ENCODE assay signal across 17 cellular contexts in genomic region chr1:228058172-228058980, GRCh38. TPM values are rescaled to one million over a fixed set of nuclear protein-coding genes. Genes with fewer than 3 reads are reported as not detected.
DNase-seq lines count a peak whose midpoint lies in the region; ATAC-seq and TF ChIP-seq lines count a peak whose summit lies in the region.
"Had no signal": no experiment of that assay in that cellular context is flagged by ENCODE, and none has a peak within 500 bp of the region (broad histone marks: within the 10 kb centered on the region; RNA-seq: fewer than 3 reads in every experiment).

No MANE protein-coding gene starts in this region.

- ATAC-seq in left ventricle myocardium superior (no peak), GM19035 (IDR thresholded peaks at IDR 0.05; ENCODE audit: unreplicated experiment) (no peak), HG02973 (IDR thresholded peaks at IDR 0.05; ENCODE audit: unreplicated experiment) (no peak)
- no peak for ATAC-seq in natural killer cell treated with Interleukin-12 subunit alpha and Interleukin-12 subunit beta and Interleukin-15 and Interleukin-18, amount 100 ng/mL, for 72 hours

- no peaks in the 10 kb centered on the region for H3K36me3 ChIP-seq in right atrium auricular region
- no peaks in the 10 kb centered on the region for H3K36me3 ChIP-seq in spleen
- H3K36me3 ChIP-seq: tibial nerve, WERI-Rb-1 had no signal

- intact Hi-C loops in left ventricle myocardium superior (cut with micrococcal nuclease): no loop called here
- intact Hi-C loops in spleen (cut with DNase I; ENCODE audit: low total_unique reads): no loop called here

- 40 to 50% (median 48%) methylated on average over 14 to 22 of the region's 22 CpGs for WGBS in spleen, 5 donors

- no peak overlapping the region for H3K4me3 Mint-ChIP-seq in chondrocyte (ENCODE audit: unreplicated experiment)
- no peak overlapping the region for H3K4me3 Mint-ChIP-seq in natural killer cell treated with Interleukin-12 subunit alpha and Interleukin-12 subunit beta and Interleukin-15 and Interleukin-18, amount 100 ng/mL, for 72 hours

- TF ChIP-seq CTCF in right atrium auricular region (IDR thresholded peaks at IDR 0.05): no peak
- no peak for TF ChIP-seq CTCF in chondrocyte (IDR thresholded peaks at IDR 0.05)
- no peak for TF ChIP-seq CTCF in spleen (IDR thresholded peaks at IDR 0.05 in 8 of 11, conservative IDR thresholded peaks at IDR 0.05 in 3 of 11)

- peaks cover 2% of the 10 kb centered on the region for H3K36me3 Mint-ChIP-seq in chondrocyte (ENCODE audit: low read depth)
- no peaks in the 10 kb centered on the region for H3K36me3 Mint-ChIP-seq in natural killer cell treated with Interleukin-12 subunit alpha and Interleukin-12 subunit beta and Interleukin-15 and Interleukin-18, amount 100 ng/mL, for 72 hours

- H3K4me1 ChIP-seq in right atrium auricular region: peaks cover 0 to 22% of the 10 kb centered on the region in 2 donors
- H3K4me1 ChIP-seq in spleen: peaks cover 0 to 25% (median 19%) of the 10 kb centered on the region in 6 donors

- H3K27ac ChIP-seq in right atrium auricular region (no peak overlapping the region), spleen (no peak overlapping the region)
- H3K27ac ChIP-seq: epithelial cell of prostate, tibial nerve, WERI-Rb-1 had no signal

- H3K9me3 Mint-ChIP-seq in chondrocyte (ENCODE audit: low read depth): peaks cover 8% of the 10 kb centered on the region
- H3K9me3 Mint-ChIP-seq in natural killer cell treated with Interleukin-12 subunit alpha and Interleukin-12 subunit beta and Interleukin-15 and Interleukin-18, amount 100 ng/mL, for 72 hours: no peaks in the 10 kb centered on the region

- H3K4me1 Mint-ChIP-seq in chondrocyte (ENCODE audit: low read depth): peaks cover 9% of the 10 kb centered on the region
- H3K4me1 Mint-ChIP-seq in natural killer cell treated with Interleukin-12 subunit alpha and Interleukin-12 subunit beta and Interleukin-15 and Interleukin-18, amount 100 ng/mL, for 72 hours (ENCODE audit: low read depth in 2 of 2): peaks cover 5 to 8% of the 10 kb centered on the region in 2 donors

- peaks cover 47% of the 10 kb centered on the region for H3K27me3 Mint-ChIP-seq in chondrocyte (ENCODE audit: low read depth)
- H3K27me3 Mint-ChIP-seq in natural killer cell treated with Interleukin-12 subunit alpha and Interleukin-12 subunit beta and Interleukin-15 and Interleukin-18, amount 100 ng/mL, for 72 hours: peaks cover 33 to 38% of the 10 kb centered on the region in 2 donors

- H3K27ac Mint-ChIP-seq in chondrocyte (ENCODE audit: unreplicated experiment): no peak overlapping the region
- no peak overlapping the region for H3K27ac Mint-ChIP-seq in natural killer cell treated with Interleukin-12 subunit alpha and Interleukin-12 subunit beta and Interleukin-15 and Interleukin-18, amount 100 ng/mL, for 72 hours

- H3K27me3 ChIP-seq in right atrium auricular region (peaks cover 26 to 32% of the 10 kb centered on the region in 2 donors), spleen (replicated peaks in 1 of 7) (peaks cover 26 to 83% (median 56%) of the 10 kb centered on the region in 7 donors)

- no peak overlapping the region for H3K4me3 ChIP-seq in right atrium auricular region
- peak overlapping the region in 1 of 8 donors; percentile 63 for H3K4me3 ChIP-seq in spleen

- peak; percentile 20 for DNase-seq in left ventricle myocardium superior
- no peak for DNase-seq in right atrium auricular region (ENCODE audit: low spot score)
- DNase-seq in chondrocyte (ENCODE audit: low spot score): peak; percentile 78
- peak; percentile 29 for DNase-seq in natural killer cell treated with Interleukin-12 subunit alpha and Interleukin-12 subunit beta and Interleukin-15 and Interleukin-18, amount 100 ng/mL, for 72 hours (ENCODE audit: low spot score)
- DNase-seq in spleen: no peak
- no peak for DNase-seq in activated CD4-positive, alpha-beta T cell treated with anti-CD3 and anti-CD28 coated beads for 4 hours
- DNase-seq: AML-193, kidney glomerular epithelial cell, NCI-H2081 treated with DMSO at 0.1 percent for 48 hours, WERI-Rb-1 had no signal

- TF ChIP-seq POLR2A in spleen (IDR thresholded peaks at IDR 0.05): no peak

- H3K9me3 ChIP-seq in right atrium auricular region (peaks cover 0 to 11% of the 10 kb centered on the region in 2 donors), spleen (peaks cover 0 to 10% (median 0%) of the 10 kb centered on the region in 8 donors)

RNA-seq across cellular contexts. Expression of gene ARF1, which starts 24.1 kb away (rescaled TPM):
- total RNA-seq in left ventricle myocardium superior: 285 TPM
- total RNA-seq in right atrium auricular region: 100 to 1,000 TPM; 375 to 422 TPM
- total RNA-seq in chondrocyte: 339 to 392 TPM (median 351 TPM) in 3 replicates
- total RNA-seq in natural killer cell treated with Interleukin-12 subunit alpha and Interleukin-12 subunit beta and Interleukin-15 and Interleukin-18, amount 100 ng/mL, for 72 hours: 100 to 1,000 TPM; 415 to 503 TPM
- 100 to 1,000 TPM; 302 to 387 (median 338) TPM for total RNA-seq in spleen
- polyA plus RNA-seq in spleen: 100 to 1,000 TPM; 150 to 282 (median 231) TPM

RNA-seq across cellular contexts. Expression of gene C1orf35, which starts 44.7 kb away (rescaled TPM):
- total RNA-seq in left ventricle myocardium superior: 10.5 TPM
- 1 to 10 TPM; 4.5 to 4.9 TPM for total RNA-seq in right atrium auricular region
- total RNA-seq in chondrocyte: 12.9 to 15.1 TPM (median 13.3 TPM) in 3 replicates
- total RNA-seq in natural killer cell treated with Interleukin-12 subunit alpha and Interleukin-12 subunit beta and Interleukin-15 and Interleukin-18, amount 100 ng/mL, for 72 hours: 10 to 100 TPM; 16.4 to 26.7 TPM
- total RNA-seq in spleen: 10 to 100 TPM in 6 of 7 donors, 1 to 10 TPM in 1; 7.3 to 14.2 (median 11.9) TPM
- polyA plus RNA-seq in spleen: 10 to 100 TPM; 18.7 to 23.4 (median 21.7) TPM

RNA-seq across cellular contexts. Expression of gene MRPL55, which starts 50.7 kb away (rescaled TPM):
- 58.6 TPM for total RNA-seq in left ventricle myocardium superior
- total RNA-seq in right atrium auricular region: 10 to 100 TPM; 76.6 to 81.2 TPM
- 45.4 to 75.6 TPM (median 48.6 TPM) in 3 replicates for total RNA-seq in chondrocyte
- 10 to 100 TPM; 42.5 to 68.8 TPM for total RNA-seq in natural killer cell treated with Interleukin-12 subunit alpha and Interleukin-12 subunit beta and Interleukin-15 and Interleukin-18, amount 100 ng/mL, for 72 hours
- total RNA-seq in spleen: 100 to 1,000 TPM in 1 of 7 donors, 10 to 100 TPM in 6; 32.3 to 103 (median 39.0) TPM
- polyA plus RNA-seq in spleen: 100 to 1,000 TPM in 2 of 3 donors, 10 to 100 TPM in 1; 95.2 to 114 (median 111) TPM

RNA-seq across cellular contexts. Expression of gene WNT3A, which starts 51.6 kb away (rescaled TPM):
- not detected for total RNA-seq in left ventricle myocardium superior
- not detected for total RNA-seq in right atrium auricular region
- not detected in 3 replicates for total RNA-seq in chondrocyte
- not detected for total RNA-seq in natural killer cell treated with Interleukin-12 subunit alpha and Interleukin-12 subunit beta and Interleukin-15 and Interleukin-18, amount 100 ng/mL, for 72 hours
- not detected for total RNA-seq in spleen
- polyA plus RNA-seq in spleen: not detected
- total RNA-seq: glomerular endothelial cell, MCF 10A, pulmonary artery endothelial cell, tibial nerve had no signal

Comparison
In these comparisons a context has a peak if more than half of its experiments do, and no peak if none do; other contexts are left out.
1. DNase-seq: peak in left ventricle myocardium superior (single experiment), chondrocyte (single experiment) and natural killer cell treated with Interleukin-12 subunit alpha and Interleukin-12 subunit beta and Interleukin-15 and Interleukin-18, amount 100 ng/mL, for 72 hours (single experiment); none in right atrium auricular region (single experiment), spleen (single experiment) and activated CD4-positive, alpha-beta T cell treated with anti-CD3 and anti-CD28 coated beads for 4 hours (0 of 2).